Comparison of ENCODE assay signal across 13 cellular contexts in the genomic region with DNA sequence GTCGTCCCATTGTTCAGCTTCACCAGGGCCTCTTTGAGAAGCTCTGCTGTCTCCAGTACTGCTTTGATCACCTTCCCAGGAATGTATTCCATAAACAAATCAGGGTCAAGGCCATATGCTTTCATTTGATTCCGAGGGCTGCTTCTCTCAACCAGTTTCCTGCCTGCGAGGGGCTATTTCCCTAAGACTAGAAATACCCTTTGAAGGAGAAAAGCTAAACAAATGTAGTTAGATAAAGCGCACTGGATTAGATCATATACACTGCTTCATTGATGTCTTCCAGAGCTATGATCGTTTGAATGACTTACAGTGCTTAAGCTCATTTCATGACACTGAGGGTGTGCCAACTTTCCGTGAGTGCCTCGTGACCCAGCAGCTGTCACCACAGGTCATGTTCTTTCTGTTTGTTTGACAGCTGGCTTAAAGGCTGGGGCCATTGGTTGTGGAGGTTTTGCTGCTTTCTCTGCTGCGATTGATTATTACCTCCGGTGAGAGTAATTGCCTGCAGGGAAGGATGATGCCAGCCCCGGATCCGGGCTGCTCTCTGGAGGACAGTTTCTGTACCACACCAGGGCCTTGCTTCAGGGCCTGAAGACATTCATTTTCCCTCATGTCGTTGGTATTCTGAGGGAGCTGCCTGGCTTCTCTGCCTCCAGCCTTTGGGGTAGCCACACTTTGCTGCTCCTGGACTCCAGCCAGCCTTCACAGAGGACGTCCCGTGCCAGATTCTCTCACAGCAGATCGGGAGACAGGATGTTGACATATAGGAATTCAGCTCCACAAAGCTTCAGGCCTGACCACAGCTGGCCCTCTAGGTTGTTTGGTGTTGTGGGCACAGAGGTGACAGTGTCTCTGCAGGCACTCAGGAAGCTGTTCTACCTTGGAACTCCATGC. TPM values are rescaled to one million over a fixed set of nuclear protein-coding genes. Genes with fewer than 3 reads are reported as not detected.
DNase-seq lines count a peak whose midpoint lies in the region; ATAC-seq, FAIRE-seq and TF ChIP-seq lines count a peak whose summit lies in the region.
"Had no signal": no experiment of that assay in that cellular context is flagged by ENCODE, and none has a peak within 500 bp of the region (broad histone marks: within the 10 kb centered on the region; RNA-seq: fewer than 3 reads in every experiment).

No MANE protein-coding gene starts in this region.

- H3K4me1 ChIP-seq in adrenal gland (replicated peaks in 1 of 2) (peaks cover 35 to 74% of the 10 kb centered on the region in 2 donors), heart right ventricle (peaks cover 44 to 91% (median 84%) of the 10 kb centered on the region in 9 donors), gastrocnemius medialis (peaks cover 75 to 81% of the 10 kb centered on the region in 2 donors)

- H3K4me3 Mint-ChIP-seq in activated naive CD8-positive, alpha-beta T cell treated with anti-CD3 and anti-CD28 coated beads, Interleukin-2, amount 50 U/mL, for 24 hours: no peak overlapping the region
- H3K4me3 Mint-ChIP-seq: effector memory CD8-positive, alpha-beta T cell had no signal

- TF ChIP-seq POLR2A in adrenal gland (IDR thresholded peaks at IDR 0.05) (no peak), gastrocnemius medialis (IDR thresholded peaks at IDR 0.05) (peak in 1 of 2 donors; percentile 42)

- DNase-seq in HCEC 1CT: peak; percentile 50
- peak in 4 of 7 donors; percentile 27 to 69 (median 50) for DNase-seq in adrenal gland
- no peak for DNase-seq in heart right ventricle
- DNase-seq in gastrocnemius medialis: peak; percentile 72 to 87
- no peak for DNase-seq in activated naive CD8-positive, alpha-beta T cell treated with anti-CD3 and anti-CD28 coated beads, Interleukin-2, amount 50 U/mL, for 24 hours
- DNase-seq in NCI-H146 treated with DMSO at 0.1 percent for 48 hours (lab: John Stamatoyannopoulos, UW; ENCODE audit: unreplicated experiment): no peak
- no peak for DNase-seq in activated CD4-positive, CD25-positive, alpha-beta regulatory T cell treated with anti-CD3 and anti-CD28 coated beads, Interleukin-2, amount 50 U/mL, for 72 hours
- no peak for DNase-seq in frontal cortex (ENCODE audit: low spot score in 2 of 2)
- DNase-seq: effector memory CD8-positive, alpha-beta T cell; KBM-7; naive B cell; PC-9 had no signal

- H3K9me3 ChIP-seq in adrenal gland (replicated peaks in 1 of 3) (no peaks in the 10 kb centered on the region), heart right ventricle (no peaks in the 10 kb centered on the region), gastrocnemius medialis (no peaks in the 10 kb centered on the region)

- in situ Hi-C loops in gastrocnemius medialis (cut with MboI; ENCODE audit: low sequenced_read_pairs in 4 of 4): loop anchor here in 1 of 4 donors (5.0 kb wide), 1 partner anchor 56 kb away; no protein-coding TSS in a partner anchor

- H3K27ac ChIP-seq in adrenal gland (peak overlapping the region in 3 of 5 donors; percentile 9 to 96 (median 92)), heart right ventricle (peak overlapping the region; percentile 70 to 90 (median 80)), gastrocnemius medialis (peak overlapping the region; percentile 85 to 94 (median 90))
- H3K27ac ChIP-seq: PC-9 had no signal

- TF ChIP-seq CTCF in adrenal gland (IDR thresholded peaks at IDR 0.05) (no peak), heart right ventricle (IDR thresholded peaks at IDR 0.05) (no peak), gastrocnemius medialis (IDR thresholded peaks at IDR 0.05 in 4 of 5, conservative IDR thresholded peaks at IDR 0.05 in 1 of 5) (no peak)

- H3K27ac Mint-ChIP-seq in activated naive CD8-positive, alpha-beta T cell treated with anti-CD3 and anti-CD28 coated beads, Interleukin-2, amount 50 U/mL, for 24 hours: no peak overlapping the region
- H3K27ac Mint-ChIP-seq: effector memory CD8-positive, alpha-beta T cell had no signal

- ATAC-seq in heart right ventricle: peak in 1 of 8 donors; percentile 4
- peak; percentile 52 to 58 for ATAC-seq in gastrocnemius medialis
- no peak for ATAC-seq in activated naive CD8-positive, alpha-beta T cell treated with anti-CD3 and anti-CD28 coated beads, Interleukin-2, amount 50 U/mL, for 24 hours
- ATAC-seq: effector memory CD8-positive, alpha-beta T cell had no signal

- intact Hi-C loops in adrenal gland (cut with DNase I): no loop called here
- intact Hi-C loops in heart right ventricle (cut with DNase I): loop anchor here in 7 of 10 donors (5.0 kb wide), 4 partner anchors 41 to 56 kb away; no protein-coding TSS in a partner anchor
- intact Hi-C loops in gastrocnemius medialis (cut with DNase I; ENCODE audit: low total_unique reads): loop anchor here (5.0 kb wide), 1 partner anchor 36 kb away; no protein-coding TSS in a partner anchor

- peaks cover 36% of the 10 kb centered on the region for H3K4me1 Mint-ChIP-seq in activated naive CD8-positive, alpha-beta T cell treated with anti-CD3 and anti-CD28 coated beads, Interleukin-2, amount 50 U/mL, for 24 hours

- no peaks in the 10 kb centered on the region for H3K27me3 Mint-ChIP-seq in activated naive CD8-positive, alpha-beta T cell treated with anti-CD3 and anti-CD28 coated beads, Interleukin-2, amount 50 U/mL, for 24 hours
- H3K27me3 Mint-ChIP-seq: effector memory CD8-positive, alpha-beta T cell; naive B cell had no signal

- H3K36me3 Mint-ChIP-seq in activated naive CD8-positive, alpha-beta T cell treated with anti-CD3 and anti-CD28 coated beads, Interleukin-2, amount 50 U/mL, for 24 hours (ENCODE audit: low read depth): peaks cover 21% of the 10 kb centered on the region

- WGBS in adrenal gland, 4 donors: 46 to 60% (median 55%) methylated on average over 9 to 15 of the region's 15 CpGs
- WGBS in heart right ventricle, 2 donors: 27 to 37% methylated on average over 15 of the region's 15 CpGs

- H3K36me3 ChIP-seq in adrenal gland (replicated peaks in 1 of 2) (peaks cover 0 to 42% of the 10 kb centered on the region in 2 donors), heart right ventricle (peaks cover 0 to 73% (median 24%) of the 10 kb centered on the region in 9 donors), gastrocnemius medialis (peaks cover 0 to 35% of the 10 kb centered on the region in 2 donors)

- FAIRE-seq in frontal cortex (lab: Jason Lieb, UNC): no peak
- FAIRE-seq: G401.6 had no signal

- H3K4me3 ChIP-seq in adrenal gland: no peak overlapping the region
- no peak overlapping the region for H3K4me3 ChIP-seq in heart right ventricle
- peak overlapping the region in 1 of 4 donors; percentile 7 for H3K4me3 ChIP-seq in gastrocnemius medialis
- H3K4me3 ChIP-seq: PC-9 had no signal

- H3K9me3 Mint-ChIP-seq in activated naive CD8-positive, alpha-beta T cell treated with anti-CD3 and anti-CD28 coated beads, Interleukin-2, amount 50 U/mL, for 24 hours: no peaks in the 10 kb centered on the region
- H3K9me3 Mint-ChIP-seq: effector memory CD8-positive, alpha-beta T cell; naive B cell had no signal

- no peaks in the 10 kb centered on the region for H3K27me3 ChIP-seq in adrenal gland
- H3K27me3 ChIP-seq in heart right ventricle: no peaks in the 10 kb centered on the region
- no peaks in the 10 kb centered on the region for H3K27me3 ChIP-seq in gastrocnemius medialis

RNA-seq across cellular contexts. Expression of a gene that starts 3.9 kb away (rescaled TPM):
- total RNA-seq in adrenal gland (10 to 100 TPM; 13.7 to 49.0 (median 15.2) TPM), heart right ventricle (10 to 100 TPM; 15.0 to 19.8 (median 18.5) TPM), gastrocnemius medialis (10 to 100 TPM; 14.4 to 16.1 (median 15.3) TPM), frontal cortex (13.5 TPM)
- polyA plus RNA-seq in adrenal gland (10 to 100 TPM in 1 of 3 donors, 1 to 10 TPM in 2; 7.8 to 17.8 (median 8.4) TPM), heart right ventricle (10 to 100 TPM; 12.5 to 14.8 TPM)

RNA-seq across cellular contexts. Expression of a gene that starts 21.3 kb away (rescaled TPM):
- 10 to 100 TPM in 7 of 8 donors, 1 to 10 TPM in 1; 8.3 to 24.7 (median 14.4) TPM for total RNA-seq in adrenal gland
- polyA plus RNA-seq in adrenal gland: 1 to 10 TPM; 3.9 to 9.6 (median 5.7) TPM
- total RNA-seq in heart right ventricle: 10 to 100 TPM; 11.6 to 24.4 (median 15.9) TPM
- 10 to 100 TPM in 1 of 2 donors, 1 to 10 TPM in 1; 9.9 to 20.8 TPM for polyA plus RNA-seq in heart right ventricle
- 10 to 100 TPM; 55.6 to 86.4 (median 62.7) TPM for total RNA-seq in gastrocnemius medialis
- total RNA-seq in frontal cortex: 18.3 TPM

Comparison
In these comparisons a context has a peak if more than half of its experiments do, and no peak if none do; other contexts are left out.
1. DNase-seq: peak in HCEC 1CT (single experiment), adrenal gland (4 of 7) and gastrocnemius medialis (2 of 2); none in heart right ventricle (0 of 2), activated naive CD8-positive, alpha-beta T cell treated with anti-CD3 and anti-CD28 coated beads, Interleukin-2, amount 50 U/mL, for 24 hours (single experiment), NCI-H146 treated with DMSO at 0.1 percent for 48 hours (single experiment), activated CD4-positive, CD25-positive, alpha-beta regulatory T cell treated with anti-CD3 and anti-CD28 coated beads, Interleukin-2, amount 50 U/mL, for 72 hours (single experiment) and frontal cortex (0 of 2).
2. intact Hi-C loops: an anchor here in heart right ventricle (5.0 kb wide) and gastrocnemius medialis (5.0 kb wide); none called in adrenal gland.
3. Peak in every context shown above with its lines, with median percentiles within 50 percentile points of each other: H3K27ac ChIP-seq.